22 cellular contexts compared by ENCODE assay signal in genomic region chr20:8664778-8665177, GRCh38.
DNase-seq lines count a peak whose midpoint lies in the region; ATAC-seq, FAIRE-seq and TF ChIP-seq lines count a peak whose summit lies in the region.
"Had no signal": no experiment of that assay in that cellular context is flagged by ENCODE, and none has a peak within 500 bp of the region (broad histone marks: within the 10 kb centered on the region; RNA-seq: fewer than 3 reads in every experiment).

No MANE protein-coding gene starts in this region.

- H4K20me1 ChIP-seq in PC-9 (ENCODE audit: insufficient read depth) (no peaks in the 10 kb centered on the region), endothelial cell of umbilical vein (replicated peaks; ENCODE audit: control insufficient read depth, extremely low read depth, insufficient read depth, low read length) (no peaks in the 10 kb centered on the region)

- H3K4me1 ChIP-seq in PC-9 (replicated peaks; ENCODE audit: insufficient read depth) (no peaks in the 10 kb centered on the region), endothelial cell of umbilical vein (ENCODE audit: control insufficient read depth, extremely low read depth, insufficient read depth, low read length) (peaks cover 8% of the 10 kb centered on the region), pancreas (no peaks in the 10 kb centered on the region)
- H3K4me1 ChIP-seq: body of pancreas, HAP-1, prostate gland, thyroid gland had no signal

- intact Hi-C loops in PC-9 (cut with micrococcal nuclease; ENCODE audit: unreplicated experiment) = no loop called here
- intact Hi-C loops in endothelial cell of umbilical vein (cut with micrococcal nuclease) = no loop called here
- intact Hi-C loops in pancreas (cut with DNase I) = no loop called here

- dilution Hi-C loops in endothelial cell of umbilical vein (cut with MboI; ENCODE audit: extremely low pct_ligation_motif_present, low sequenced_read_pairs) = no loop called here

- CTCF ChIA-PET in PC-9 (lab: Charles Lee) = no interaction called here
- CTCF ChIA-PET in endothelial cell of umbilical vein (lab: Charles Lee) = interaction anchor here (1.0 to 2.0 kb wide), 5 partner anchors 9 to 728 kb away, joined by 3 to 7 read pairs (median 4); partner anchors contain the start of gene PLCB1
- CTCF ChIA-PET in activated CD4-positive, alpha-beta memory T cell treated with anti-CD3 and anti-CD28 coated beads, Interleukin-2, amount 10 ng/mL, durations not matched to agents 7 days and 5 days (lab: Charles Lee) = no interaction called here

- H3K4me3 ChIP-seq in AG09309 (ENCODE audit: control insufficient read depth, low read depth, low read length) (no peak overlapping the region), H7 (ENCODE audit: insufficient read depth, low read depth, low read length) (no peak overlapping the region), PC-9 (no peak overlapping the region), endothelial cell of umbilical vein (replicated peaks in 1 of 3; ENCODE audit: insufficient read depth in 1 of 3, low read depth in 1 of 3, low read length in 3 of 3) (no peak overlapping the region), pancreas (no peak overlapping the region)
- H3K4me3 ChIP-seq: body of pancreas, esophagus muscularis mucosa, HAP-1, prostate gland, thyroid gland had no signal

- TF ChIP-seq CTCF in AG09309 (IDR thresholded peaks at IDR 0.05; ENCODE audit: control insufficient read depth, insufficient read depth, low read depth, low read length, missing control alignments) (peak; percentile 14), PC-9 (conservative IDR thresholded peaks at IDR 0.05) (0 out of 2 replicates have a peak, but pooled peaks have one; percentile 22), endothelial cell of umbilical vein (IDR thresholded peaks at IDR 0.05; ENCODE audit: extremely low read depth in 1 of 2, insufficient read depth in 1 of 2, low read depth in 1 of 2, low read length in 2 of 2) (peak in 1 of 2 donors; percentile 14), pancreas (IDR thresholded peaks at IDR 0.05) (no peak)

- POLR2A ChIA-PET in PC-9 (lab: Charles Lee; ENCODE audit: unreplicated experiment) (no interaction called here), endothelial cell of umbilical vein (lab: Charles Lee) (no interaction called here)
- POLR2A ChIA-PET in activated CD4-positive, alpha-beta memory T cell treated with anti-CD3 and anti-CD28 coated beads, Interleukin-2, amount 10 ng/mL, durations not matched to agents 7 days and 5 days (lab: Charles Lee) = no interaction called here

- no peaks in the 10 kb centered on the region for H3K79me2 ChIP-seq in PC-9 (ENCODE audit: low read depth)
- no peaks in the 10 kb centered on the region for H3K79me2 ChIP-seq in endothelial cell of umbilical vein (ENCODE audit: control insufficient read depth, insufficient read depth, low read length)

- H3K36me3 ChIP-seq in H7 (replicated peaks; ENCODE audit: control insufficient read depth, insufficient read depth, low read length) (no peaks in the 10 kb centered on the region), PC-9 (ENCODE audit: low read depth) (no peaks in the 10 kb centered on the region), endothelial cell of umbilical vein (ENCODE audit: control insufficient read depth in 2 of 2, extremely low read depth in 1 of 2, insufficient read depth in 2 of 2, low read length in 2 of 2) (no peaks in the 10 kb centered on the region), pancreas (no peaks in the 10 kb centered on the region)
- H3K36me3 ChIP-seq: HAP-1, prostate gland, thyroid gland had no signal

- no peaks in the 10 kb centered on the region for H3F3A ChIP-seq in PC-9 (ENCODE audit: insufficient read depth, low read depth)

- H3K4me2 ChIP-seq in PC-9 (no peak overlapping the region), endothelial cell of umbilical vein (ENCODE audit: insufficient read depth, low read length) (no peak overlapping the region)

- no peaks in the 10 kb centered on the region for H3K9me3 Mint-ChIP-seq in activated CD4-positive, alpha-beta memory T cell treated with anti-CD3 and anti-CD28 coated beads, Interleukin-2, amount 10 ng/mL, durations not matched to agents 7 days and 5 days
- H3K9me3 Mint-ChIP-seq: activated naive CD4-positive, alpha-beta T cell treated with anti-CD3 and anti-CD28 coated beads for 36 hours; natural killer cell treated with Interleukin-12 subunit alpha and Interleukin-12 subunit beta and Interleukin-15 and Interleukin-18, amount 100 ng/mL, for 72 hours had no signal

- H3K27me3 ChIP-seq in H7 (ENCODE audit: control insufficient read depth, insufficient read depth, low read length) (no peaks in the 10 kb centered on the region), PC-9 (ENCODE audit: insufficient read depth, low read depth) (no peaks in the 10 kb centered on the region), endothelial cell of umbilical vein (ENCODE audit: control insufficient read depth in 2 of 2, insufficient read depth in 2 of 2, low read length in 2 of 2) (no peaks in the 10 kb centered on the region), pancreas (no peaks in the 10 kb centered on the region)
- H3K27me3 ChIP-seq: body of pancreas, esophagus muscularis mucosa, thyroid gland had no signal

- DNase-seq in AG09309 (ENCODE audit: low read depth) (no peak), H7 (peak; percentile 15), PC-9 (no peak), endothelial cell of umbilical vein (ENCODE audit: low read depth, low spot score) (peak; percentile 7), SHP77 treated with DMSO at 0.1 percent for 48 hours (lab: John Stamatoyannopoulos, UW) (no peak), pancreas (no peak)
- no peak for DNase-seq in activated CD4-positive, alpha-beta memory T cell treated with anti-CD3 and anti-CD28 coated beads, Interleukin-2, amount 10 ng/mL, durations not matched to agents 7 days and 5 days
- DNase-seq: activated naive CD4-positive, alpha-beta T cell treated with anti-CD3 and anti-CD28 coated beads for 36 hours; activated T-cell treated with anti-CD3 and anti-CD28 coated beads for 4 hours; body of pancreas; Calu3; islet precursor cell; Kasumi-1; mesenchymal stem cell; NCI-H1436; NCI-H345; thyroid gland had no signal

- H3K4me1 Mint-ChIP-seq in activated CD4-positive, alpha-beta memory T cell treated with anti-CD3 and anti-CD28 coated beads, Interleukin-2, amount 10 ng/mL, durations not matched to agents 7 days and 5 days = no peaks in the 10 kb centered on the region

- WGBS in pancreas, 2 donors = 89 to 91% methylated on average over 4 of the region's 4 CpGs

- no TSS peak for BruUV-seq in PC-9 (replicated peaks; lab: Mats Ljungman, UMichigan)
- no TSS peak for BruUV-seq in endothelial cell of umbilical vein (replicated peaks; lab: Mats Ljungman, UMichigan)

- no peak for TF ChIP-seq POLR2A in endothelial cell of umbilical vein (IDR thresholded peaks at IDR 0.05; ENCODE audit: low read depth, low read length)

- no peak overlapping the region for H3K27ac Mint-ChIP-seq in activated CD4-positive, alpha-beta memory T cell treated with anti-CD3 and anti-CD28 coated beads, Interleukin-2, amount 10 ng/mL, durations not matched to agents 7 days and 5 days
- H3K27ac Mint-ChIP-seq: activated naive CD4-positive, alpha-beta T cell treated with anti-CD3 and anti-CD28 coated beads for 36 hours; natural killer cell treated with Interleukin-12 subunit alpha and Interleukin-12 subunit beta and Interleukin-15 and Interleukin-18, amount 100 ng/mL, for 72 hours had no signal

- H3K9me3 ChIP-seq in PC-9 (ENCODE audit: insufficient read depth, low read depth) = no peaks in the 10 kb centered on the region
- no peaks in the 10 kb centered on the region for H3K9me3 ChIP-seq in endothelial cell of umbilical vein (replicated peaks; ENCODE audit: control insufficient read depth, insufficient read depth, low read length)
- H3K9me3 ChIP-seq in pancreas = no peaks in the 10 kb centered on the region
- H3K9me3 ChIP-seq: body of pancreas, esophagus muscularis mucosa, HAP-1, prostate gland, thyroid gland had no signal

- no peak overlapping the region for H3K9ac ChIP-seq in endothelial cell of umbilical vein (replicated peaks; ENCODE audit: extremely low read depth, insufficient read depth, low read length)

- ATAC-seq in GM19324 (IDR thresholded peaks at IDR 0.05; ENCODE audit: low FRiP score, unreplicated experiment) (no peak), pancreas (no peak)
- ATAC-seq: body of pancreas; natural killer cell treated with Interleukin-12 subunit alpha and Interleukin-12 subunit beta and Interleukin-15 and Interleukin-18, amount 100 ng/mL, for 72 hours had no signal

- H3K27ac ChIP-seq in PC-9 (no peak overlapping the region), endothelial cell of umbilical vein (ENCODE audit: insufficient read depth, low read depth, low read length) (no peak overlapping the region), pancreas (no peak overlapping the region)
- H3K27ac ChIP-seq: body of pancreas, esophagus muscularis mucosa, prostate gland, thyroid gland had no signal

- H3K4me3 Mint-ChIP-seq in activated CD4-positive, alpha-beta memory T cell treated with anti-CD3 and anti-CD28 coated beads, Interleukin-2, amount 10 ng/mL, durations not matched to agents 7 days and 5 days = no peak overlapping the region
- H3K4me3 Mint-ChIP-seq: activated naive CD4-positive, alpha-beta T cell treated with anti-CD3 and anti-CD28 coated beads for 36 hours; natural killer cell treated with Interleukin-12 subunit alpha and Interleukin-12 subunit beta and Interleukin-15 and Interleukin-18, amount 100 ng/mL, for 72 hours had no signal

- H3K9me1 ChIP-seq in endothelial cell of umbilical vein (replicated peaks; ENCODE audit: control insufficient read depth, extremely low read depth, insufficient read depth, low read length) = no peaks in the 10 kb centered on the region

- no peaks in the 10 kb centered on the region for H3K36me3 Mint-ChIP-seq in activated CD4-positive, alpha-beta memory T cell treated with anti-CD3 and anti-CD28 coated beads, Interleukin-2, amount 10 ng/mL, durations not matched to agents 7 days and 5 days (ENCODE audit: low read depth)
- H3K36me3 Mint-ChIP-seq: natural killer cell treated with Interleukin-12 subunit alpha and Interleukin-12 subunit beta and Interleukin-15 and Interleukin-18, amount 100 ng/mL, for 72 hours had no signal

- H3K9me2 ChIP-seq in PC-9 (ENCODE audit: insufficient read depth) = no peaks in the 10 kb centered on the region

- H2AFZ ChIP-seq in PC-9 = no peak overlapping the region
- H2AFZ ChIP-seq in endothelial cell of umbilical vein (ENCODE audit: low read depth, low read length) = no peak overlapping the region

- FAIRE-seq in endothelial cell of umbilical vein (lab: Jason Lieb, UNC) (no peak), pancreas (lab: Jason Lieb, UNC) (no peak)

- H3K27me3 Mint-ChIP-seq in activated CD4-positive, alpha-beta memory T cell treated with anti-CD3 and anti-CD28 coated beads, Interleukin-2, amount 10 ng/mL, durations not matched to agents 7 days and 5 days = no peaks in the 10 kb centered on the region
- H3K27me3 Mint-ChIP-seq: natural killer cell treated with Interleukin-12 subunit alpha and Interleukin-12 subunit beta and Interleukin-15 and Interleukin-18, amount 100 ng/mL, for 72 hours had no signal

TF ChIP-seq in endothelial cell of umbilical vein, 7 proteins besides CTCF, POLR2A, EP300 and RAD21:
- TF ChIP-seq GATA2 (IDR thresholded peaks at IDR 0.05; ENCODE audit: insufficient read depth, insufficient read length, low read depth, low read length) = no peak
TF ChIP-seq in endothelial cell of umbilical vein: peak in this region for 0.

Comparison
In these comparisons a context has a peak if more than half of its experiments do, and no peak if none do; other contexts are left out.
1. DNase-seq: peak in H7 (single experiment) and endothelial cell of umbilical vein (single experiment); none in AG09309 (single experiment), PC-9 (0 of 2), SHP77 treated with DMSO at 0.1 percent for 48 hours (single experiment), pancreas (0 of 6) and activated CD4-positive, alpha-beta memory T cell treated with anti-CD3 and anti-CD28 coated beads, Interleukin-2, amount 10 ng/mL, durations not matched to agents 7 days and 5 days (single experiment).
2. CTCF ChIP-seq: peak in AG09309 (single experiment) and PC-9 (single experiment); none in pancreas (0 of 4).